Comparison of ENCODE assay signal across 9 cellular contexts in genomic region chr22:37196539-37197450, GRCh38. TPM values are rescaled to one million over a fixed set of nuclear protein-coding genes. Genes with fewer than 3 reads are reported as not detected.
DNase-seq lines count a peak whose midpoint lies in the region; ATAC-seq and TF ChIP-seq lines count a peak whose summit lies in the region.
"Had no signal": no experiment of that assay in that cellular context is flagged by ENCODE, and none has a peak within 500 bp of the region (broad histone marks: within the 10 kb centered on the region; RNA-seq: fewer than 3 reads in every experiment).

No MANE protein-coding gene starts in this region.

- H3K4me3 ChIP-seq in CD4-positive, alpha-beta memory T cell (ENCODE audit: low read length in 2 of 2), result no peak overlapping the region
- peak overlapping the region; percentile 21; the same call in 1 of the 2 replicates for H3K4me3 ChIP-seq in PC-3 (ENCODE audit: low read length)

- H3K4me1 ChIP-seq in CD4-positive, alpha-beta memory T cell (ENCODE audit: insufficient read depth, low read length), result peaks cover 55% of the 10 kb centered on the region
- H3K4me1 ChIP-seq in PC-3 (ENCODE audit: insufficient read depth, low read length), result peaks cover 46% of the 10 kb centered on the region

- peak overlapping the region in 1 of 8 donors; percentile 30 for H3K4me3 Mint-ChIP-seq in CD4-positive, alpha-beta memory T cell
- H3K4me3 Mint-ChIP-seq: memory B cell had no signal

- no peaks in the 10 kb centered on the region for H3K9me2 ChIP-seq in PC-3 (replicated peaks; ENCODE audit: low read length)

- H3K4me2 ChIP-seq in PC-3 (ENCODE audit: low read length), result peak overlapping the region; percentile 61

- H3F3A ChIP-seq in PC-3 (ENCODE audit: low read length, unreplicated experiment), result no peaks in the 10 kb centered on the region

- ATAC-seq in PC-3 (peak; percentile 16), HG02885 (IDR thresholded peaks at IDR 0.05; ENCODE audit: poor library complexity, unreplicated experiment) (no peak), GM19324 (IDR thresholded peaks at IDR 0.05; ENCODE audit: low FRiP score, unreplicated experiment) (no peak)
- ATAC-seq in activated CD4-positive, CD25-positive, alpha-beta regulatory T cell treated with anti-CD3 and anti-CD28 coated beads, Interleukin-2, amount 50 U/mL, for 24 hours, result no peak

- intact Hi-C loops in CD4-positive, alpha-beta memory T cell (cut with micrococcal nuclease), result loop anchor here (10.0 kb wide), 1 partner anchor 342 kb away; no protein-coding TSS in a partner anchor
- intact Hi-C loops in PC-3 (cut with micrococcal nuclease), result loop anchor here (10.0 kb wide), 1 partner anchor 122 kb away; no protein-coding TSS in a partner anchor

- peaks cover 0 to 3% of the 10 kb centered on the region in 2 donors for H3K36me3 Mint-ChIP-seq in CD4-positive, alpha-beta memory T cell
- H3K36me3 Mint-ChIP-seq: memory B cell had no signal

- H3K9me3 Mint-ChIP-seq in CD4-positive, alpha-beta memory T cell, result no peaks in the 10 kb centered on the region
- H3K9me3 Mint-ChIP-seq: memory B cell had no signal

- no peak overlapping the region for H3K27ac ChIP-seq in CD4-positive, alpha-beta memory T cell (ENCODE audit: low read depth, low read length)
- H3K27ac ChIP-seq in PC-3 (ENCODE audit: low read length), result peak overlapping the region; percentile 97

- peak overlapping the region; percentile 72 for H3K9ac ChIP-seq in PC-3 (ENCODE audit: low read length)

- no peaks in the 10 kb centered on the region for H3K36me3 ChIP-seq in CD4-positive, alpha-beta memory T cell (ENCODE audit: insufficient read depth, low read length)
- H3K36me3 ChIP-seq in PC-3 (ENCODE audit: low read depth, low read length), result no peaks in the 10 kb centered on the region

- CTCF ChIA-PET in CD4-positive, alpha-beta memory T cell (lab: Charles Lee; ENCODE audit: partially characterized antibody), result interaction anchor here (0.9 to 6.7 kb wide), 17 partner anchors 10 to 440 kb away, joined by 3 to 108 read pairs (median 6); partner anchors contain the start of genes IL2RB and RAC2
- CTCF ChIA-PET in PC-3 (lab: Charles Lee), result interaction anchor here (0.6 to 0.7 kb wide), 3 partner anchors 58 to 341 kb away, joined by 3 read pairs; no protein-coding TSS in a partner anchor

- H2AFZ ChIP-seq in PC-3 (ENCODE audit: low read length), result no peak overlapping the region

- H3K79me2 ChIP-seq in PC-3 (ENCODE audit: low read length), result no peaks in the 10 kb centered on the region

- H3K4me1 Mint-ChIP-seq in CD4-positive, alpha-beta memory T cell, result peaks cover 17 to 55% (median 34%) of the 10 kb centered on the region in 4 donors

- TF ChIP-seq CTCF in PC-3 (conservative IDR thresholded peaks at IDR 0.05; ENCODE audit: low read depth, low read length), result no peak; the same call in 1 of the 2 replicates

- DNase-seq in CD4-positive, alpha-beta memory T cell, result no peak
- DNase-seq in PC-3, result peak; percentile 84
- peak; percentile 89 for DNase-seq in fibroblast of gingiva (ENCODE audit: low read depth)
- DNase-seq in nucleus accumbens (lab: John Stamatoyannopoulos, UW), result peak in 30 of 56 donors; percentile 14 to 77 (median 35)
- DNase-seq in ecto neural progenitor cell (ENCODE audit: low spot score), result no peak

- H3K27ac Mint-ChIP-seq in CD4-positive, alpha-beta memory T cell, result peak overlapping the region in 4 of 7 donors; percentile 17 to 93 (median 74)
- H3K27ac Mint-ChIP-seq: memory B cell had no signal

- H3K27me3 Mint-ChIP-seq in CD4-positive, alpha-beta memory T cell, result no peaks in the 10 kb centered on the region
- H3K27me3 Mint-ChIP-seq: memory B cell had no signal

- no peaks in the 10 kb centered on the region for H4K20me1 ChIP-seq in PC-3 (ENCODE audit: low read length)

- POLR2A ChIA-PET in CD4-positive, alpha-beta memory T cell (lab: Charles Lee; ENCODE audit: partially characterized antibody), result interaction anchor here (0.7 to 7.6 kb wide), 13 partner anchors 10 to 120 kb away, joined by 3 to 129 read pairs (median 26); partner anchors contain the start of genes C1QTNF6, IL2RB and RAC2
- POLR2A ChIA-PET in PC-3 (lab: Charles Lee; ENCODE audit: unreplicated experiment), result no interaction called here

- no peaks in the 10 kb centered on the region for H3K27me3 ChIP-seq in CD4-positive, alpha-beta memory T cell (ENCODE audit: insufficient read depth, low read length)
- H3K27me3 ChIP-seq in PC-3 (ENCODE audit: low read length), result no peaks in the 10 kb centered on the region

- no TSS peak for BruUV-seq in PC-3 (replicated peaks; lab: Mats Ljungman, UMichigan)

- H3K9me3 ChIP-seq in CD4-positive, alpha-beta memory T cell (ENCODE audit: control insufficient read depth in 1 of 2, low read length in 2 of 2), result no peaks in the 10 kb centered on the region
- H3K9me3 ChIP-seq in PC-3 (ENCODE audit: low read length), result no peaks in the 10 kb centered on the region

RNA-seq across cellular contexts. Expression of gene C1QTNF6, which starts 8.7 kb away (rescaled TPM):
- total RNA-seq in CD4-positive, alpha-beta memory T cell, result 10 to 100 TPM; 23.1 to 24.8 TPM
- polyA plus RNA-seq in CD4-positive, alpha-beta memory T cell, result under 1 TPM; 0.49 to 0.89 TPM
- 3.8 and 5.5 TPM in 2 replicates for total RNA-seq in PC-3 (2014; rRNA removed)

RNA-seq across cellular contexts. Expression of gene SSTR3, which starts 15.5 kb away (rescaled TPM):
- total RNA-seq in CD4-positive, alpha-beta memory T cell, result 1 to 10 TPM; 8.2 to 9.3 TPM
- 1 to 10 TPM in 1 of 2 donors, under 1 TPM in 1; 0.50 to 1.4 TPM for polyA plus RNA-seq in CD4-positive, alpha-beta memory T cell
- total RNA-seq in PC-3 (2014; rRNA removed), result 0.55 TPM in 1 of 2 replicates, not detected in the other

RNA-seq across cellular contexts. Expression of gene IL2RB, which starts 47.1 kb away (rescaled TPM):
- 10 to 100 TPM; 55.4 to 63.8 TPM for total RNA-seq in CD4-positive, alpha-beta memory T cell
- polyA plus RNA-seq in CD4-positive, alpha-beta memory T cell, result 100 to 1,000 TPM in 1 of 2 donors, 10 to 100 TPM in 1; 37.6 to 107 TPM
- not detected in 2 replicates for total RNA-seq in PC-3 (2014; rRNA removed)

RNA-seq across cellular contexts. Expression of gene RAC2, which starts 47.3 kb away (rescaled TPM):
- 100 to 1,000 TPM; 304 to 318 TPM for total RNA-seq in CD4-positive, alpha-beta memory T cell
- polyA plus RNA-seq in CD4-positive, alpha-beta memory T cell, result 100 to 1,000 TPM; 724 to 917 TPM
- 50.5 and 54.5 TPM in 2 replicates for total RNA-seq in PC-3 (2014; rRNA removed)

Comparison
In these comparisons a context has a peak if more than half of its experiments do, and no peak if none do; other contexts are left out.
1. DNase-seq: peak in PC-3 (single experiment), fibroblast of gingiva (single experiment) and nucleus accumbens (30 of 56); none in CD4-positive, alpha-beta memory T cell (0 of 5) and ecto neural progenitor cell (single experiment).
2. RNA of gene IL2RB, which starts 47.1 kb away (total RNA-seq): 55.4 to 63.8 TPM in CD4-positive, alpha-beta memory T cell; not detected in PC-3; every median in the first group is over 10 times any median in the second.